8 cellular contexts compared by ENCODE assay signal in genomic region chr12:88141774-88142609, GRCh38. TPM values are rescaled to one million over a fixed set of nuclear protein-coding genes. Genes with fewer than 3 reads are reported as not detected.
DNase-seq lines count a peak whose midpoint lies in the region; ATAC-seq and TF ChIP-seq lines count a peak whose summit lies in the region.

Gene CEP290 (minus strand): TSS chr12:88142088. CDS start chr12:88141307, 781 bp downstream.
Gene TMTC3 (plus strand): TSS chr12:88142307. CDS start chr12:88148316, 6,009 bp downstream.

- ATAC-seq in HG02623 (IDR thresholded peaks at IDR 0.05; ENCODE audit: unreplicated experiment) = peak; percentile 93
- peak; percentile 99 for ATAC-seq in SK-N-SH treated with all-trans-retinoic acid at 6 μM for 48 hours

- no peaks in the 10 kb centered on the region for H3K9me3 Mint-ChIP-seq in activated naive CD8-positive, alpha-beta T cell (ENCODE audit: low read depth)

- peak within 1 kb of the TSS; percentile 71 for H3K4me3 ChIP-seq in suprapubic skin

- peaks cover 41% of the 10 kb centered on the region for H3K4me1 Mint-ChIP-seq in activated naive CD8-positive, alpha-beta T cell (ENCODE audit: low read depth)

- peak within 1 kb of the TSS; percentile 97 for H3K4me3 Mint-ChIP-seq in activated naive CD8-positive, alpha-beta T cell

- peak in 1 of 2 donors; percentile 51 for TF ChIP-seq POLR2A in suprapubic skin (IDR thresholded peaks at IDR 0.05)

- TF ChIP-seq CTCF in GM10266 (IDR thresholded peaks at IDR 0.05; ENCODE audit: control insufficient read depth, insufficient read depth, low read depth, missing control alignments) (no peak), suprapubic skin (IDR thresholded peaks at IDR 0.05) (no peak)

- 0% methylated on average over 34 of the region's 49 CpGs for WGBS in suprapubic skin

- TF ChIP-seq EP300 in suprapubic skin (IDR thresholded peaks at IDR 0.05) = no peak

- peaks cover 13% of the 10 kb centered on the region for H3K36me3 Mint-ChIP-seq in activated naive CD8-positive, alpha-beta T cell

- H3K27ac ChIP-seq in suprapubic skin = peak within 1 kb of the TSS; percentile 77

- DNase-seq in GM10266 (ENCODE audit: extremely low spot score) (peak; percentile 83), NCI-H1092 treated with DMSO at 0.1 percent for 48 hours (lab: John Stamatoyannopoulos, UW) (peak; percentile 97), glomerular visceral epithelial cell (ENCODE audit: extremely low spot score) (peak; percentile 98), occipital lobe (lab: John Stamatoyannopoulos, UW) (peak; percentile 98), suprapubic skin (ENCODE audit: low spot score in 2 of 2) (peak; percentile 96 to 97)

- no peaks in the 10 kb centered on the region for H3K27me3 ChIP-seq in suprapubic skin

- H3K4me1 ChIP-seq in suprapubic skin = peaks cover 38% of the 10 kb centered on the region

- no peaks in the 10 kb centered on the region for H3K9me3 ChIP-seq in suprapubic skin

- H3K36me3 ChIP-seq in suprapubic skin = peaks cover 1% of the 10 kb centered on the region

- no peaks in the 10 kb centered on the region for H3K27me3 Mint-ChIP-seq in activated naive CD8-positive, alpha-beta T cell

- peak within 1 kb of the TSS; percentile 98 for H3K27ac Mint-ChIP-seq in activated naive CD8-positive, alpha-beta T cell

TF ChIP-seq in SK-N-SH treated with all-trans-retinoic acid at 6 μM for 48 hours, 23 proteins besides CTCF, POLR2A, EP300 and RAD21:
- peak; percentile 81; the same call in 1 of the 2 replicates for TF ChIP-seq TSHZ2 (CRISPR knock-in tag; IDR thresholded peaks at IDR 0.05)
- no peak for TF ChIP-seq TCF4 (CRISPR knock-in tag; IDR thresholded peaks at IDR 0.05; ENCODE audit: borderline replicate concordance)

RNA-seq across cellular contexts. Expression of gene CEP290, which starts in this region (rescaled TPM):
- 73.9 TPM for total RNA-seq in occipital lobe
- total RNA-seq in suprapubic skin = 10 to 100 TPM in 3 of 4 donors, 1 to 10 TPM in 1; 9.0 to 34.8 (median 11.0) TPM

RNA-seq across cellular contexts. Expression of gene TMTC3, which starts in this region (rescaled TPM):
- total RNA-seq in occipital lobe = 30.4 TPM
- total RNA-seq in suprapubic skin = 10 to 100 TPM; 24.9 to 37.1 (median 31.9) TPM

Comparison
In these comparisons a context has a peak if more than half of its experiments do, and no peak if none do; other contexts are left out.
1. Peak in every context shown above with its lines: DNase-seq, ATAC-seq, H3K4me3 ChIP-seq and H3K27ac ChIP-seq.